In the genomic region with DNA sequence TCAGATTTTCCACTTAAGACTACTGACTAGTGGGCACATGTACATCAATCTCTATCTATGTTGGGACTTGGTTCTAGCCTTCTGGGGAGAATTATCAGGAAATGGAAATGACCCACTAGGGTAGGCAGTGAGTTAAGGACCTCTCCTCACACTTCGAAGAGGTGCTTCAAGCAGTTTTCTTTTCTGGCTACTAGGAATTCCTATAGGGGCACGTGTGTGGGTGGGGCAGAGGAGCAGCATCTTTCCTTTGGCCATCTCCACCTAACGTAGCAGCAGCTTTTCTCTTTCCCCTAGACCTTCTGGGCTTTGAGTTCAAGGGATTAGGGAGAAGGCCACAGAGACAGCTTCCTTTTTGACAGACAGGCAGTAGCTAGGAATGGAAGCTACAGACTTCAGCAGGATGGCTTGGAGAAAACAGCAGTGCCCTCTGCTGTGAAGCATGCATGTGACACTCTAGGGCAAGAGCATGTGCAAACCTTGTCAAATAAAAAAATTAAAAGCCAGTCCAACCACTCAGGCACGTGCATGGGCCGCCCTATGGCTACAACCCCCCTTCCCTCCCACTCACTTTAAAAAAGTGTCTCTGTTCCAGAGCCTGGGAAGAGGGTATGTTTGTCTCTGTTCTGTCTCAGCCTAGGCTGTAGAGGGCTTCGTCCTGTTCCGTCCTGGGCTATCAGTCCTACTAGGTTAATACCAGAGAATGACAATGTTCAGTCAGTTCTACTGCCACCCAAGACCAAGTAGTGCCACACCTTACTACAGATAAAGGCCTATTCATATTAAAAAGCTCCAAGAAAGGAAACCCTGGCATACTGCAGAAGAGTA, we compare ENCODE assay signal across 9 cellular contexts. TPM values are rescaled to one million over a fixed set of nuclear protein-coding genes. Genes with fewer than 3 reads are reported as not detected.
DNase-seq lines count a peak whose midpoint lies in the region; ATAC-seq, FAIRE-seq and TF ChIP-seq lines count a peak whose summit lies in the region.
"Had no signal": no experiment of that assay in that cellular context is flagged by ENCODE, and none has a peak within 500 bp of the region (broad histone marks: within the 10 kb centered on the region; RNA-seq: fewer than 3 reads in every experiment).

No MANE protein-coding gene starts in this region.

- no peak for TF ChIP-seq EP300 in A549 (IDR thresholded peaks at IDR 0.05)

- peak; percentile 97 to 98 for ATAC-seq in A549
- no peak for ATAC-seq in HG02973 (IDR thresholded peaks at IDR 0.05; ENCODE audit: unreplicated experiment)
- ATAC-seq in GM21717 (IDR thresholded peaks at IDR 0.05; ENCODE audit: unreplicated experiment), result no peak

- H3K27ac ChIP-seq in A549 (no peak overlapping the region), brain microvascular endothelial cell (no peak overlapping the region)

- no peak for FAIRE-seq in A549 (lab: Jason Lieb, UNC)
- FAIRE-seq: endometrium had no signal

- CTCF ChIA-PET in A549 (lab: Yijun Ruan, JAX), result interaction anchor here (0.6 to 4.6 kb wide), 24 partner anchors 8 to 114 kb away, joined by 3 to 86 read pairs (median 6); a partner anchor contains a TSS

- no peak overlapping the region for H3K4me2 ChIP-seq in A549

- POLR2A ChIA-PET in A549 (lab: Yijun Ruan, JAX), result interaction anchor here (1.0 to 1.5 kb wide), 2 partner anchors 70 to 104 kb away, joined by 4 read pairs; a partner anchor contains a TSS

- peaks cover 9% of the 10 kb centered on the region; the same call in 2 of the 3 replicates for H3K4me1 ChIP-seq in A549

- H3K4me3 ChIP-seq in A549 (no peak overlapping the region), brain microvascular endothelial cell (ENCODE audit: low read depth, low read length) (no peak overlapping the region)

- H3K36me3 ChIP-seq in brain microvascular endothelial cell (replicated peaks), result no peaks in the 10 kb centered on the region

- no peaks in the 10 kb centered on the region for H3K27me3 ChIP-seq in brain microvascular endothelial cell (replicated peaks)

- 72% methylated on average over 7 of the region's 7 CpGs for WGBS in A549 (ENCODE audit: missing lambda C conversion rate)

- no peaks in the 10 kb centered on the region for H3K9me3 ChIP-seq in A549

- peak; percentile 44 to 76 for DNase-seq in A549 (ENCODE audit: low read depth in 1 of 2, low spot score in 1 of 2)
- DNase-seq in GM04504 (ENCODE audit: low read depth), result peak; percentile 42
- DNase-seq in NCI-H345 (lab: John Stamatoyannopoulos, UW), result peak; percentile 36
- DNase-seq in brain microvascular endothelial cell, result peak; percentile 70
- peak; percentile 51 for DNase-seq in kidney tubule cell (ENCODE audit: low spot score)
- DNase-seq in stimulated activated CD4-positive, alpha-beta T cell treated with anti-CD3 and anti-CD28 coated beads, Interleukin-4, amount 100 ng/mL, for 4 hours, result no peak

- in situ Hi-C loops in brain microvascular endothelial cell (cut with HindIII; ENCODE audit: low pct_ligation_motif_present, low sequenced_read_pairs), result no loop called here

- TF ChIP-seq CTCF in A549 (IDR thresholded peaks at IDR 0.05) (peak; percentile 61), brain microvascular endothelial cell (IDR thresholded peaks at IDR 0.05; ENCODE audit: low read depth, low read length, missing control alignments) (peak; percentile 78)

- peak; percentile 65 to 79 for TF ChIP-seq RAD21 in A549 (conservative IDR thresholded peaks at IDR 0.05 in 1 of 2, IDR thresholded peaks at IDR 0.05 in 1 of 2)

- TF ChIP-seq POLR2A in A549 (IDR thresholded peaks at IDR 0.05; ENCODE audit: low read length), result no peak

TF ChIP-seq in A549, 52 proteins besides CTCF, POLR2A, EP300 and RAD21:
- TF ChIP-seq BHLHE40 (IDR thresholded peaks at IDR 0.05; ENCODE audit: low read depth, low read length), result peak; percentile 70; the same call in 1 of the 2 replicates
- no peak for TF ChIP-seq CEBPB (IDR thresholded peaks at IDR 0.05)
- TF ChIP-seq MAZ (IDR thresholded peaks at IDR 0.05; ENCODE audit: borderline replicate concordance, low read depth, low read length), result no peak
- no peak for TF ChIP-seq MAFK (IDR thresholded peaks at IDR 0.05; ENCODE audit: partially characterized antibody)
- TF ChIP-seq, protein P1, sequence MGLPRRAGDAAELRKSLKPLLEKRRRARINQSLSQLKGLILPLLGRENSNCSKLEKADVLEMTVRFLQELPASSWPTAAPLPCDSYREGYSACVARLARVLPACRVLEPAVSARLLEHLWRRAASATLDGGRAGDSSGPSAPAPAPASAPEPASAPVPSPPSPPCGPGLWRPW (IDR thresholded peaks at IDR 0.05), result no peak
- no peak for TF ChIP-seq ZNF302 (CRISPR knock-in tag; IDR thresholded peaks at IDR 0.05)
- no peak for TF ChIP-seq FOSB (CRISPR knock-in tag; IDR thresholded peaks at IDR 0.05)
- peak; percentile 69 for TF ChIP-seq SMC3 (IDR thresholded peaks at IDR 0.05)
- TF ChIP-seq PHF8 (IDR thresholded peaks at IDR 0.05; ENCODE audit: borderline replicate concordance, low read depth), result no peak
- TF ChIP-seq, protein P2, sequence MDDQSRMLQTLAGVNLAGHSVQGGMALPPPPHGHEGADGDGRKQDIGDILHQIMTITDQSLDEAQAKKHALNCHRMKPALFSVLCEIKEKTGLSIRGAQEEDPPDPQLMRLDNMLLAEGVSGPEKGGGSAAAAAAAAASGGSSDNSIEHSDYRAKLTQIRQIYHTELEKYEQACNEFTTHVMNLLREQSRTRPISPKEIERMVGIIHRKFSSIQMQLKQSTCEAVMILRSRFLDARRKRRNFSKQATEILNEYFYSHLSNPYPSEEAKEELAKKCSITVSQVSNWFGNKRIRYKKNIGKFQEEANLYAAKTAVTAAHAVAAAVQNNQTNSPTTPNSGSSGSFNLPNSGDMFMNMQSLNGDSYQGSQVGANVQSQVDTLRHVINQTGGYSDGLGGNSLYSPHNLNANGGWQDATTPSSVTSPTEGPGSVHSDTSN (IDR thresholded peaks at IDR 0.05), result no peak
- TF ChIP-seq GATA3 (IDR thresholded peaks at IDR 0.05; ENCODE audit: borderline replicate concordance), result no peak
- no peak for TF ChIP-seq TP53 (CRISPR knock-in tag; IDR thresholded peaks at IDR 0.05)
- TF ChIP-seq KDM5A (IDR thresholded peaks at IDR 0.05), result no peak
TF ChIP-seq in A549: peak in this region for 2.

RNA-seq across cellular contexts. Expression of a gene that starts 8.7 kb away (rescaled TPM):
- 0.08 and 0.09 TPM in 2 replicates for polyA plus RNA-seq in A549 (2011; rRNA removed)
- 0.13 and 0.17 TPM in 2 replicates for polyA plus RNA-seq in A549 (2012; cell fraction: cytosol; rRNA removed)
- 1.3 TPM in 2 replicates for polyA plus RNA-seq in A549 (2012; cell fraction: nucleus; rRNA removed)
- polyA plus RNA-seq in A549 (2017; fragmentation: RNase III; extraction: RNeasy Plus Mini Kit Qiagen cat#74134 plus additional on column Dnase treatment), result 0.04 to 0.07 TPM in 2 of 3 replicates, not detected in the other
- 0.12 TPM in 1 of 2 replicates, not detected in the other for polyA minus RNA-seq in A549 (2011; rRNA and poly(A)+ RNA removed)

RNA-seq across cellular contexts. Expression of a gene that starts 48.5 kb away (rescaled TPM):
- polyA plus RNA-seq in A549 (2011; rRNA removed) (19.3 and 20.5 TPM in 2 replicates), A549 (2017; fragmentation: RNase III; extraction: RNeasy Plus Mini Kit Qiagen cat#74134 plus additional on column Dnase treatment) (11.2 to 12.7 TPM (median 12.6 TPM) in 3 replicates)
- 7.9 and 8.8 TPM in 2 replicates for polyA plus RNA-seq in A549 (2012; cell fraction: cytosol; rRNA removed)
- 8.1 and 11.4 TPM in 2 replicates for polyA plus RNA-seq in A549 (2012; cell fraction: nucleus; rRNA removed)
- 9.4 and 10.0 TPM in 2 replicates for polyA minus RNA-seq in A549 (2011; rRNA and poly(A)+ RNA removed)

RNA-seq across cellular contexts. Expression of a gene that starts 54.9 kb away (rescaled TPM):
- polyA plus RNA-seq in A549 (2011; rRNA removed), result 24.5 and 24.9 TPM in 2 replicates
- 13.4 and 18.7 TPM in 2 replicates for polyA plus RNA-seq in A549 (2012; cell fraction: cytosol; rRNA removed)
- polyA plus RNA-seq in A549 (2012; cell fraction: nucleus; rRNA removed), result 29.8 and 32.6 TPM in 2 replicates
- polyA plus RNA-seq in A549 (2017; fragmentation: RNase III; extraction: RNeasy Plus Mini Kit Qiagen cat#74134 plus additional on column Dnase treatment), result 21.9 to 25.7 TPM (median 24.7 TPM) in 3 replicates
- 27.2 and 29.0 TPM in 2 replicates for polyA minus RNA-seq in A549 (2011; rRNA and poly(A)+ RNA removed)

Comparison
In these comparisons a context has a peak if more than half of its experiments do, and no peak if none do; other contexts are left out.
1. ATAC-seq: peak in A549 (2 of 2); none in HG02973 (single experiment) and GM21717 (single experiment).
2. DNase-seq: peak in A549 (2 of 2), GM04504 (single experiment), NCI-H345 (single experiment), brain microvascular endothelial cell (single experiment) and kidney tubule cell (single experiment); none in stimulated activated CD4-positive, alpha-beta T cell treated with anti-CD3 and anti-CD28 coated beads, Interleukin-4, amount 100 ng/mL, for 4 hours (0 of 2).